In the genomic region with DNA sequence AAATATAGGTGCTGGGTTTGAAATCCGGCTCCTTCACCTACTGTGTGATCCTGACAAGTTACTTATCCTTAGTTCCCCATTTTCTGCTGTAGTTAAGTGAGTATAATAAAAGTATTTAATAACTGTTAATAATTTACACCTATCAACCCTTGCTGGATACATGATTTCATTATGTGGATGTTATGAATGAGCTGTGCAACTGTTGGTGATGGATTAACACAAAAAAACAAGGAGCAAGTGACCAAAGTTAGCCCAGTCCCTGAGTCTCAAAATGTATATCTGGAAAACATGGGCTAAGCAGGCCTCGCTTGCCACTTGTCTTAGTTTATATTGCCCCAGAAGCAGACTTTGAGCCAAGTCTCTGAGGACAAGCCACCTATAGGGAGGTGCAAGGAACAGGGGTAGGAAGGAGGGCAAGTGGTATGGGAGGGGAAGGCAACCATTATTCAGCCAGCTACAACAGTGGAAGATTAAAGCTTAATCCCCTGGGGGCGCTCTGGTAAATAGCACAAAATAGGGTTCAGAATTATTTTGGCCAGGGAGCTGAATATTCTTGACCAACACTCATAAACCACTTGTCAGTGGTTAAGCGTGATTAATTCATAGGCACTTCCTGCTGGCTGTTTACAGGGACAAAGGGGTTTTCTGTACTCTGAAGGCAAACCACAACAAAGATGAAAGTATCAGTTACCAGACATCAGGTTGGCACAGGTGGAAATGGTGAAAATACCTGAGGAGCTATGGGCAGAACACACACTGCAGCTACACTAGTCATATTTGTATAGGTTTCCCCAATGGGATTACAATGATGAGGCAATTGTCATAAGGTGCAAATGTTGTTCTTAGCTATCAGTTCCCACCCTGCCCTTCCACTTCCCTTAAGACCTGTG, we compare ENCODE assay signal across 10 cellular contexts.
DNase-seq lines count a peak whose midpoint lies in the region; ATAC-seq, FAIRE-seq and TF ChIP-seq lines count a peak whose summit lies in the region.
"Had no signal": no experiment of that assay in that cellular context is flagged by ENCODE, and none has a peak within 500 bp of the region (broad histone marks: within the 10 kb centered on the region; RNA-seq: fewer than 3 reads in every experiment).

No MANE protein-coding gene starts in this region.

- H3K27me3 ChIP-seq in pancreas, result no peaks in the 10 kb centered on the region
- no peaks in the 10 kb centered on the region for H3K27me3 ChIP-seq in naive thymus-derived CD4-positive, alpha-beta T cell (ENCODE audit: control insufficient read depth in 2 of 2, insufficient read depth in 2 of 2, low read length in 2 of 2)

- peak overlapping the region in 3 of 4 donors; percentile 5 to 33 (median 31) for H3K27ac ChIP-seq in pancreas
- no peak overlapping the region for H3K27ac ChIP-seq in naive thymus-derived CD4-positive, alpha-beta T cell (ENCODE audit: low read depth, low read length)

- H3K27ac Mint-ChIP-seq in T-helper 1 cell treated with Interleukin-12 subunit alpha and Interleukin-12 subunit beta and Interleukin-4 antibody, amounts not matched to agents 30 μg/mL and 1 μg/mL, for 36 hours, result peak overlapping the region; percentile 23
- H3K27ac Mint-ChIP-seq in T-helper 2 cell treated with Interferon-gamma antibody and Interleukin-4, amounts not matched to agents 5 μg/mL and 100 μg/mL, for 36 hours, result no peak overlapping the region
- peak overlapping the region in 1 of 9 donors; percentile 19 for H3K27ac Mint-ChIP-seq in naive thymus-derived CD4-positive, alpha-beta T cell

- no peaks in the 10 kb centered on the region for H3K36me3 ChIP-seq in pancreas
- H3K36me3 ChIP-seq in naive thymus-derived CD4-positive, alpha-beta T cell (ENCODE audit: control insufficient read depth in 2 of 3, insufficient read depth in 3 of 3, low read length in 3 of 3), result no peaks in the 10 kb centered on the region

- intact Hi-C loops in pancreas (cut with DNase I), result no loop called here
- intact Hi-C loops in naive thymus-derived CD4-positive, alpha-beta T cell (cut with micrococcal nuclease), result no loop called here

- H3K4me3 ChIP-seq in NB4 (ENCODE audit: low read depth, low read length) (no peak overlapping the region), pancreas (no peak overlapping the region)
- no peak overlapping the region for H3K4me3 ChIP-seq in naive thymus-derived CD4-positive, alpha-beta T cell (ENCODE audit: low read length)

- WGBS in pancreas, 2 donors, result 60 to 61% methylated on average over 4 of the region's 4 CpGs

- H3K4me1 Mint-ChIP-seq in T-helper 1 cell treated with Interleukin-12 subunit alpha and Interleukin-12 subunit beta and Interleukin-4 antibody, amounts not matched to agents 30 μg/mL and 1 μg/mL, for 36 hours (ENCODE audit: low read depth), result peaks cover 39% of the 10 kb centered on the region
- peaks cover 15% of the 10 kb centered on the region for H3K4me1 Mint-ChIP-seq in T-helper 2 cell treated with Interferon-gamma antibody and Interleukin-4, amounts not matched to agents 5 μg/mL and 100 μg/mL, for 36 hours (ENCODE audit: low read depth)
- H3K4me1 Mint-ChIP-seq in naive thymus-derived CD4-positive, alpha-beta T cell, result peaks cover 0 to 35% (median 0%) of the 10 kb centered on the region in 7 donors

- no peaks in the 10 kb centered on the region for H3K36me3 Mint-ChIP-seq in T-helper 1 cell treated with Interleukin-12 subunit alpha and Interleukin-12 subunit beta and Interleukin-4 antibody, amounts not matched to agents 30 μg/mL and 1 μg/mL, for 36 hours (ENCODE audit: low read depth)
- H3K36me3 Mint-ChIP-seq in T-helper 2 cell treated with Interferon-gamma antibody and Interleukin-4, amounts not matched to agents 5 μg/mL and 100 μg/mL, for 36 hours (ENCODE audit: low read depth), result no peaks in the 10 kb centered on the region
- H3K36me3 Mint-ChIP-seq in naive thymus-derived CD4-positive, alpha-beta T cell, result peaks cover 0 to 2% (median 0%) of the 10 kb centered on the region in 5 donors

- no peak for DNase-seq in T-helper 1 cell
- peak; percentile 1 for DNase-seq in NB4 (ENCODE audit: low read depth)
- DNase-seq in pancreas, result no peak
- no peak for DNase-seq in T-helper 2 cell treated with Interferon-gamma antibody and Interleukin-4, amounts not matched to agents 5 μg/mL and 100 μg/mL, for 36 hours (ENCODE audit: low spot score)
- no peak for DNase-seq in naive thymus-derived CD4-positive, alpha-beta T cell
- no peak for DNase-seq in stimulated activated CD4-positive, alpha-beta T cell treated with anti-CD3 and anti-CD28 coated beads, Interleukin-2, amount 100 ng/mL, for 24 hours
- DNase-seq: activated CD4-positive, CD25-positive, alpha-beta regulatory T cell; NCI-H1048 had no signal

- FAIRE-seq in pancreas (lab: Jason Lieb, UNC), result no peak

- no peaks in the 10 kb centered on the region for H3K9me3 ChIP-seq in pancreas
- no peaks in the 10 kb centered on the region for H3K9me3 ChIP-seq in naive thymus-derived CD4-positive, alpha-beta T cell (ENCODE audit: control insufficient read depth in 2 of 3, low read length in 3 of 3)

- TF ChIP-seq POLR2A in NB4 (IDR thresholded peaks at IDR 0.05; ENCODE audit: extremely low read depth, insufficient read length), result no peak

- TF ChIP-seq CTCF in NB4 (IDR thresholded peaks at IDR 0.05; ENCODE audit: low read depth, low read length), result no peak
- TF ChIP-seq CTCF in pancreas (IDR thresholded peaks at IDR 0.05), result no peak

- POLR2A ChIA-PET in naive thymus-derived CD4-positive, alpha-beta T cell (lab: Charles Lee), result no interaction called here

- peaks cover 22% of the 10 kb centered on the region for H3K27me3 Mint-ChIP-seq in T-helper 1 cell treated with Interleukin-12 subunit alpha and Interleukin-12 subunit beta and Interleukin-4 antibody, amounts not matched to agents 30 μg/mL and 1 μg/mL, for 36 hours (ENCODE audit: low read depth)
- peaks cover 34% of the 10 kb centered on the region for H3K27me3 Mint-ChIP-seq in T-helper 2 cell treated with Interferon-gamma antibody and Interleukin-4, amounts not matched to agents 5 μg/mL and 100 μg/mL, for 36 hours (ENCODE audit: low read depth)
- H3K27me3 Mint-ChIP-seq in naive thymus-derived CD4-positive, alpha-beta T cell, result peaks cover 6 to 23% (median 22%) of the 10 kb centered on the region in 5 donors

- no peak overlapping the region for H3K4me3 Mint-ChIP-seq in T-helper 1 cell treated with Interleukin-12 subunit alpha and Interleukin-12 subunit beta and Interleukin-4 antibody, amounts not matched to agents 30 μg/mL and 1 μg/mL, for 36 hours
- no peak overlapping the region for H3K4me3 Mint-ChIP-seq in T-helper 2 cell treated with Interferon-gamma antibody and Interleukin-4, amounts not matched to agents 5 μg/mL and 100 μg/mL, for 36 hours
- peak overlapping the region in 1 of 10 donors; percentile 36 for H3K4me3 Mint-ChIP-seq in naive thymus-derived CD4-positive, alpha-beta T cell

- no peaks in the 10 kb centered on the region for H3K9me3 Mint-ChIP-seq in T-helper 1 cell treated with Interleukin-12 subunit alpha and Interleukin-12 subunit beta and Interleukin-4 antibody, amounts not matched to agents 30 μg/mL and 1 μg/mL, for 36 hours
- no peaks in the 10 kb centered on the region for H3K9me3 Mint-ChIP-seq in T-helper 2 cell treated with Interferon-gamma antibody and Interleukin-4, amounts not matched to agents 5 μg/mL and 100 μg/mL, for 36 hours
- H3K9me3 Mint-ChIP-seq in naive thymus-derived CD4-positive, alpha-beta T cell, result no peaks in the 10 kb centered on the region

- no peaks in the 10 kb centered on the region for H3K4me1 ChIP-seq in pancreas
- H3K4me1 ChIP-seq in naive thymus-derived CD4-positive, alpha-beta T cell (ENCODE audit: control insufficient read depth in 2 of 2, insufficient read depth in 2 of 2, low read length in 2 of 2), result no peaks in the 10 kb centered on the region

- peak; percentile 59 for ATAC-seq in HG02642 (IDR thresholded peaks at IDR 0.05; ENCODE audit: poor library complexity, unreplicated experiment)
- peak; percentile 31 to 81 (median 68) for ATAC-seq in pancreas
- ATAC-seq in naive thymus-derived CD4-positive, alpha-beta T cell, result no peak

- CTCF ChIA-PET in naive thymus-derived CD4-positive, alpha-beta T cell (lab: Charles Lee), result no interaction called here
